In genomic region chr12:97324471-97324870, GRCh38 we compare ENCODE assay signal across 1 cellular context.
TF ChIP-seq lines count a peak whose summit lies in the region.

No MANE protein-coding gene starts in this region.

TF ChIP-seq in SK-N-SH, 30 proteins besides CTCF, POLR2A, EP300 and RAD21 (continued from another document):
- TF ChIP-seq USF1 (IDR thresholded peaks at IDR 0.05; ENCODE audit: borderline replicate concordance, low read depth) (no peak), IRF3 (IDR thresholded peaks at IDR 0.05; ENCODE audit: low read depth, low read length) (no peak), FOXJ3 (CRISPR knock-in tag; IDR thresholded peaks at IDR 0.05) (no peak), YY1 (IDR thresholded peaks at IDR 0.05; ENCODE audit: low read depth) (no peak), GABPA (IDR thresholded peaks at IDR 0.05; ENCODE audit: low read depth) (no peak)
